Comparison of ENCODE assay signal across 8 cellular contexts in the genomic region with DNA sequence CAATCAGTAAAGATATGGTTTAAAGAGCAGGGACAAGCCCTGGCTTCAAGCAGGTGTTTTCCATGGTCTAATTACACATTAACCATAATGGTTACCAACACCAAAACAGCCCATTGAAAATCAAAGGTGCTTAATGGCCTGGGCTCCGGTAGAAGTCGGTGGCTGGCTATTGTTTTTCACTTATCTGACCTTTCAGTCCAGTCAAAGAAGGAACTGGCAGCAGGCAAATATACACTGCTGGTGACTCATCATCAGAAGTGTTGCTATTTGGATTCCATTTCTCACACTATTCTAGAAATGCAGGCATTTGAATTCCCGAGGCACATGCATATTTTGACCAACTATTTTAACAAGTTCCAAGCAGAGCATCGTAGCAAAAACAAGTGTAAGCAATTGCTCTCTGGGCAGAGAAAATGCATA. TPM values are rescaled to one million over a fixed set of nuclear protein-coding genes. Genes with fewer than 3 reads are reported as not detected.
DNase-seq lines count a peak whose midpoint lies in the region; ATAC-seq, FAIRE-seq and TF ChIP-seq lines count a peak whose summit lies in the region.

No MANE protein-coding gene starts in this region.

- DNase-seq in bronchial epithelial cell (ENCODE audit: low read depth) (peak; percentile 46), 8988T (no peak), erythroblast (lab: John Stamatoyannopoulos, UW) (no peak), RWPE1 (ENCODE audit: low spot score) (no peak)
- no peak for DNase-seq in activated naive CD4-positive, alpha-beta T cell treated with anti-CD3 and anti-CD28 coated beads, Interleukin-2, amount 50 U/mL, for 16 hours

- H3K36me3 ChIP-seq in bronchial epithelial cell (ENCODE audit: control insufficient read depth, insufficient read depth, low read length) (no peaks in the 10 kb centered on the region), muscle layer of duodenum (ENCODE audit: control insufficient read depth in 1 of 2, insufficient read depth in 2 of 2, low read length in 2 of 2) (no peaks in the 10 kb centered on the region)

- POLR2A ChIA-PET in RWPE1 (lab: Yijun Ruan, JAX; ENCODE audit: low non-redundant PET) = no interaction called here

- no peak for TF ChIP-seq POLR2A in erythroblast (IDR thresholded peaks at IDR 0.05; ENCODE audit: low read length)

- H3K27ac ChIP-seq in muscle layer of duodenum (ENCODE audit: low read length) = peak overlapping the region; percentile 89
- no peak overlapping the region for H3K27ac ChIP-seq in RWPE1

- H3K4me3 ChIP-seq in bronchial epithelial cell (ENCODE audit: low read depth, low read length) = no peak overlapping the region
- no peak overlapping the region for H3K4me3 ChIP-seq in muscle layer of duodenum (ENCODE audit: low read depth in 1 of 2, low read length in 2 of 2)

- CTCF ChIA-PET in RWPE1 (lab: Yijun Ruan, JAX) = no interaction called here

- ATAC-seq in GM18867 (IDR thresholded peaks at IDR 0.05; ENCODE audit: unreplicated experiment) = peak; percentile 69
- peak; percentile 81 for ATAC-seq in HG03060 (IDR thresholded peaks at IDR 0.05; ENCODE audit: low read depth, unreplicated experiment)

- FAIRE-seq in bronchial epithelial cell (lab: Jason Lieb, UNC) = no peak

- TF ChIP-seq CTCF in bronchial epithelial cell (IDR thresholded peaks at IDR 0.05; ENCODE audit: insufficient read depth, low read length, severe bottlenecking) (no peak), RWPE1 (conservative IDR thresholded peaks at IDR 0.05; ENCODE audit: low read depth) (no peak)

- peaks cover 4 to 19% of the 10 kb centered on the region in 2 donors for H3K4me1 ChIP-seq in muscle layer of duodenum (ENCODE audit: control insufficient read depth in 1 of 2, insufficient read depth in 2 of 2, low read length in 2 of 2)

- no peaks in the 10 kb centered on the region for H3K27me3 ChIP-seq in bronchial epithelial cell (ENCODE audit: control insufficient read depth, insufficient read depth, low read length)
- H3K27me3 ChIP-seq in muscle layer of duodenum (ENCODE audit: low read depth, low read length) = no peaks in the 10 kb centered on the region

- H3K9me3 ChIP-seq in muscle layer of duodenum (ENCODE audit: control insufficient read depth in 1 of 2, low read length in 2 of 2) = no peaks in the 10 kb centered on the region

RNA-seq across cellular contexts. Expression of gene GABRP, which starts 26.3 kb away (rescaled TPM):
- 1.2 TPM in 1 of 2 replicates, not detected in the other for total RNA-seq in bronchial epithelial cell
